Comparison of ENCODE assay signal across 14 cellular contexts in the genomic region with DNA sequence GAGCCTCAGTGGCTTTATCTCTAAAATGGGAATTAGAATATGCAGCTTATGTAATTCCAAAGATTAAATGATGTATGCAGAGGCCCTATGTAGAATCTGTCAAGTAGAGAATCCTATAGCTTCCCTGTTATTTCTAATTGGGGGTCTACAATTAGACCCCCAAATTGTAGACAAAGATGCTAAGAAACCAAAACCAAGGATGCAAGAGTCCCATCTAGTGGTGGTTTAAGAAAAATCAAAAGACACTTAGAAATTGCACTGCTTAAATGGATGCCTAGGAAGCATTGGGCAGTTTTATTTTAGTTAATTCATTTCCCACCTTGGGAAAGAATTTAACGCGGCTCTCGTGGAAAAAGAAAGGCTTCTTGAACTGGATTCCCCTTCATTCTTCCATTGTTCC.
DNase-seq lines count a peak whose midpoint lies in the region; ATAC-seq and TF ChIP-seq lines count a peak whose summit lies in the region.
"Had no signal": no experiment of that assay in that cellular context is flagged by ENCODE, and none has a peak within 500 bp of the region (broad histone marks: within the 10 kb centered on the region; RNA-seq: fewer than 3 reads in every experiment).

No MANE protein-coding gene starts in this region.

- H3K4me1 ChIP-seq in Panc1 (ENCODE audit: control insufficient read depth, insufficient read depth, low read length), result no peaks in the 10 kb centered on the region
- H3K4me1 ChIP-seq: BLaER1 had no signal

- H3K9me3 ChIP-seq in Panc1 (ENCODE audit: control insufficient read depth, insufficient read depth, low read depth, low read length), result no peaks in the 10 kb centered on the region
- H3K9me3 ChIP-seq: BLaER1, pancreas had no signal

- POLR2A ChIA-PET in Panc1 (lab: Charles Lee), result no interaction called here

- no peaks in the 10 kb centered on the region for H3K27me3 ChIP-seq in Panc1 (ENCODE audit: control insufficient read depth, insufficient read depth, low read length)
- H3K27me3 ChIP-seq: BLaER1, pancreas had no signal

- intact Hi-C loops in Panc1 (cut with micrococcal nuclease; ENCODE audit: unreplicated experiment), result loop anchor here (5.0 kb wide), 1 partner anchor 1512 kb away; no protein-coding TSS in a partner anchor

- H3K4me3 ChIP-seq in GM12864 (ENCODE audit: low read depth, low read length) (no peak overlapping the region), Panc1 (ENCODE audit: low read depth in 2 of 2, low read length in 2 of 2) (no peak overlapping the region)
- H3K4me3 ChIP-seq: BLaER1, pancreas had no signal

- CTCF ChIA-PET in Panc1 (lab: Charles Lee), result no interaction called here

- ATAC-seq in Panc1, result no peak
- no peak for ATAC-seq in GM18868 (IDR thresholded peaks at IDR 0.05; ENCODE audit: unreplicated experiment)
- ATAC-seq: esophagus mucosa, pancreas had no signal

- H3K36me3 ChIP-seq in Panc1 (ENCODE audit: control insufficient read depth, insufficient read depth, low read length), result no peaks in the 10 kb centered on the region
- H3K36me3 ChIP-seq: BLaER1, pancreas had no signal

- DNase-seq in GM12864 (ENCODE audit: low read depth) (no peak), Panc1 (ENCODE audit: low read depth, low spot score) (no peak), globus pallidus (ENCODE audit: low spot score) (peak; percentile 2), SHP77 (lab: John Stamatoyannopoulos, UW) (no peak), hepatic stellate cell (ENCODE audit: low spot score) (no peak)
- DNase-seq in stimulated activated CD8-positive, alpha-beta memory T cell treated with anti-CD3 and anti-CD28 coated beads, Interleukin-4, amount 100 ng/mL, for 48 hours, result no peak
- DNase-seq: anterior cingulate cortex, NCI-H1092, pancreas, T1000 had no signal

- no peak overlapping the region for H3K27ac ChIP-seq in 22Rv1
- H3K27ac ChIP-seq in Panc1 (ENCODE audit: low read length), result no peak overlapping the region
- H3K27ac ChIP-seq: BLaER1, pancreas had no signal

- in situ Hi-C loops in Panc1 (cut with HindIII; ENCODE audit: low pct_unique_long_range_greater_than_20kb, low sequenced_read_pairs), result no loop called here

- BruUV-seq in Panc1 (replicated peaks; lab: Mats Ljungman, UMichigan), result no TSS peak

- TF ChIP-seq CTCF in 22Rv1 (IDR thresholded peaks at IDR 0.05) (peak; percentile 68), GM12864 (IDR thresholded peaks at IDR 0.05; ENCODE audit: low read depth, low read length, missing control alignments) (peak; percentile 18), Panc1 (IDR thresholded peaks at IDR 0.05) (peak; percentile 27; the same call in 1 of the 2 replicates)

Comparison
In these comparisons a context has a peak if more than half of its experiments do, and no peak if none do; other contexts are left out.
1. CTCF ChIP-seq: peak in every context shown above with its lines; median percentile 68 in 22Rv1; 27 in Panc1; 18 in GM12864.